Comparison of ENCODE assay signal across 8 cellular contexts in the genomic region with DNA sequence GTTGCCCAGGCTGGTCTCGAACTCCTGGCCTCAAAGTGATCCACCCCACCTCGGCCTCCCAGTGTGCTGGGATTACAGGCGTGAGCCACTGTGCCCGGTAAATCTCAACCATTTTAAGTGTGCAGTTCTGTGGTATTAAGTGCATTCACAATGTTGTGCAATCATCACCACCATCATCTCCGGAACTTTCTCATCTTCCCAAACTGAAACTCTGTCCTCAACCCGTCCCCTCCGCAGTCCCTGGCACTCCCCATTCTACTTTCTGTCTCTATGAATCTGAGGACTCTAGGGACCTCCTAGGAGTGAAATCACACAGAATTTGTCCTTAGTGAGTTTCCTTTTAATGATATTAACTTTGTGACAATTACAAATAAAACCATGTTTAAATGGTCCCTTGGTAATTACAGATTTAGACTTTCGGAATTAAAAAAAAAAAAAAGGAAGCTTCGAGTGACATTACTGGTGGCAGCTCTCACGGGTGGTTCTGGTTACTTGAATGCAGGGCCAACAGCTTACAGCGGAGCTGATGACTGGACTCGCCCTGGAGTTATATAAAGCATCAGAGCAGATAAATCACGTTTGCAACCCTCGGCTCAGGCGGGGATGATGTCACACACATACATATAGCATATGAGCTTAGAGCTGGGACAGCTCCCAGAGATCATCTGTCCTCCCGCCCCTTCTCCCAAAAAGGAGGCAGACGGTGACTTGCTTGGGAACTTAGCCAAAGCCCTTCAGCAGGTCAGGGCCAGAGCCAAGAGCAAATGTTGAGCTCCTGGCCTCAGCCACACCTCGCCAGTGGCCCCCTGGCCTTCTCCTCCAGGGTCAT.
A peak's percentile ranks its signal among the peaks of the same experiment; 100 is the strongest.
DNase-seq lines count a peak whose midpoint lies in the region; ATAC-seq and TF ChIP-seq lines count a peak whose summit lies in the region.

No MANE protein-coding gene starts in this region.

- H3K36me3 ChIP-seq in left lung (peaks cover 0 to 21% of the 10 kb centered on the region in 2 donors), testis (ENCODE audit: low read depth, missing control alignments) (no peaks in the 10 kb centered on the region)

- peak overlapping the region; percentile 45 for H3K27ac ChIP-seq in angular gyrus (ENCODE audit: low read depth, low read length)
- peak overlapping the region; percentile 35 to 65 for H3K27ac ChIP-seq in left lung
- peak overlapping the region in 1 of 2 donors; percentile 41 for H3K27ac ChIP-seq in testis

- TF ChIP-seq POLR2A in testis (IDR thresholded peaks at IDR 0.05), result no peak

- WGBS in testis, 2 donors, result 71% methylated on average over 18 of the region's 18 CpGs

- intact Hi-C loops in left lung (cut with DNase I), result loop anchor here in 1 of 2 donors (10.0 kb wide), 1 partner anchor 175 kb away; no protein-coding TSS in a partner anchor
- intact Hi-C loops in testis (cut with DNase I; ENCODE audit: low total_unique reads), result no loop called here

- H3K4me1 ChIP-seq in left lung, result peaks cover 0 to 15% of the 10 kb centered on the region in 2 donors
- H3K4me1 ChIP-seq in testis, result no peaks in the 10 kb centered on the region

- DNase-seq in HT1080 (ENCODE audit: low read depth) (peak; percentile 26), left lung (peak in 1 of 2 donors; percentile 53), testis (peak; percentile 40), NCI-H1436 (lab: John Stamatoyannopoulos, UW) (no peak), kidney tubule cell (ENCODE audit: low spot score) (no peak)

- H3K27me3 ChIP-seq in left lung, result no peaks in the 10 kb centered on the region
- no peaks in the 10 kb centered on the region for H3K27me3 ChIP-seq in testis

- no peak overlapping the region for H3K4me3 ChIP-seq in left lung
- H3K4me3 ChIP-seq in testis, result no peak overlapping the region

- H3K9me3 ChIP-seq in left lung, result no peaks in the 10 kb centered on the region
- no peaks in the 10 kb centered on the region for H3K9me3 ChIP-seq in testis

- TF ChIP-seq CTCF in left lung (IDR thresholded peaks at IDR 0.05), result no peak
- no peak for TF ChIP-seq CTCF in testis (IDR thresholded peaks at IDR 0.05)

- ATAC-seq in left lung (peak; percentile 65), HG03280 (IDR thresholded peaks at IDR 0.05; ENCODE audit: unreplicated experiment) (no peak), GM18517 (IDR thresholded peaks at IDR 0.05; ENCODE audit: unreplicated experiment) (no peak)

Comparison
In these comparisons a context has a peak if more than half of its experiments do, and no peak if none do; other contexts are left out.
1. DNase-seq: peak in HT1080 (single experiment) and testis (single experiment); none in NCI-H1436 (single experiment) and kidney tubule cell (single experiment).